ENCODE assay signal across 8 cellular contexts in genomic region chr7:2508327-2509231, GRCh38. TPM values are rescaled to one million over a fixed set of nuclear protein-coding genes. Genes with fewer than 3 reads are reported as not detected.
DNase-seq lines count a peak whose midpoint lies in the region; TF ChIP-seq lines count a peak whose summit lies in the region.

No MANE protein-coding gene starts in this region.

- TF ChIP-seq CTCF in HEK293 (tag by site-specific recombination; IDR thresholded peaks at IDR 0.05) = no peak
- no peak for TF ChIP-seq CTCF in left ventricle myocardium inferior (IDR thresholded peaks at IDR 0.05; ENCODE audit: borderline replicate concordance)
- no peak for TF ChIP-seq CTCF in endothelial cell (IDR thresholded peaks at IDR 0.05; ENCODE audit: unreplicated experiment)

- CTCF ChIA-PET in CD4-positive, alpha-beta memory T cell (lab: Charles Lee; ENCODE audit: partially characterized antibody) = interaction anchor here (0.9 to 4.6 kb wide), 6 partner anchors 20 to 172 kb away, joined by 3 to 29 read pairs (median 4); no protein-coding TSS in a partner anchor
- CTCF ChIA-PET in HEK293 (lab: Yijun Ruan, JAX) = interaction anchor here (0.6 kb wide), 1 partner anchor 57 kb away, joined by 3 read pairs; no protein-coding TSS in a partner anchor

- intact Hi-C loops in CD4-positive, alpha-beta memory T cell (cut with micrococcal nuclease) = loop anchor here (1.0 to 5.0 kb wide), 6 partner anchors 11 to 334 kb away; partner anchors contain the start of genes BRAT1, CHST12, GNA12 and LFNG
- intact Hi-C loops in activated T-helper 2 cell treated with anti-CD3 and anti-CD28 coated beads, Interferon-gamma antibody, Interleukin-2, Interleukin-4, amounts not matched to agents 10 μg/mL and 5 μg/mL and 100 μg/mL, durations not matched to agents 14 hours and 24 hours and 36 hours (cut with micrococcal nuclease) = no loop called here
- intact Hi-C loops in left ventricle myocardium inferior (cut with micrococcal nuclease) = no loop called here

- H3K36me3 Mint-ChIP-seq in CD4-positive, alpha-beta memory T cell = no peaks in the 10 kb centered on the region
- no peaks in the 10 kb centered on the region for H3K36me3 Mint-ChIP-seq in activated T-helper 2 cell treated with anti-CD3 and anti-CD28 coated beads, Interferon-gamma antibody, Interleukin-2, Interleukin-4, amounts not matched to agents 10 μg/mL and 5 μg/mL and 100 μg/mL, durations not matched to agents 14 hours and 24 hours and 36 hours (ENCODE audit: low read depth)
- no peaks in the 10 kb centered on the region for H3K36me3 Mint-ChIP-seq in endothelial cell (ENCODE audit: low read depth, unreplicated experiment)

- in situ Hi-C loops in G401 (cut with HindIII; ENCODE audit: low sequenced_read_pairs) = no loop called here

- peak overlapping the region; percentile 31 to 39 for H3K4me3 ChIP-seq in CD4-positive, alpha-beta memory T cell (ENCODE audit: low read length in 2 of 2)
- H3K4me3 ChIP-seq in HEK293 (ENCODE audit: low read depth, low read length) (no peak overlapping the region), left ventricle myocardium inferior (peak overlapping the region; percentile 29)

- H3K36me3 ChIP-seq in CD4-positive, alpha-beta memory T cell (ENCODE audit: insufficient read depth, low read length) = no peaks in the 10 kb centered on the region
- H3K36me3 ChIP-seq in HEK293 (ENCODE audit: control insufficient read depth in 2 of 2, insufficient read depth in 1 of 2, low read length in 2 of 2) = no peaks in the 10 kb centered on the region
- H3K36me3 ChIP-seq in left ventricle myocardium inferior = no peaks in the 10 kb centered on the region

- H3K4me3 Mint-ChIP-seq in CD4-positive, alpha-beta memory T cell = peak overlapping the region; percentile 74 to 87 (median 81)
- H3K4me3 Mint-ChIP-seq in activated T-helper 2 cell treated with anti-CD3 and anti-CD28 coated beads, Interferon-gamma antibody, Interleukin-2, Interleukin-4, amounts not matched to agents 10 μg/mL and 5 μg/mL and 100 μg/mL, durations not matched to agents 14 hours and 24 hours and 36 hours (ENCODE audit: low read depth) = peak overlapping the region; percentile 45
- H3K4me3 Mint-ChIP-seq in endothelial cell (ENCODE audit: unreplicated experiment) = no peak overlapping the region

- DNase-seq in CD4-positive, alpha-beta memory T cell = peak; percentile 85 to 96 (median 90)
- DNase-seq in OCI-M1 (lab: John Stamatoyannopoulos, UW) (peak; percentile 30), left ventricle myocardium inferior (peak; percentile 79), endothelial cell (ENCODE audit: low spot score) (no peak), G401 (ENCODE audit: low spot score) (no peak)
- peak; percentile 63 for DNase-seq in activated T-helper 2 cell treated with anti-CD3 and anti-CD28 coated beads, Interferon-gamma antibody, Interleukin-2, Interleukin-4, amounts not matched to agents 10 μg/mL and 5 μg/mL and 100 μg/mL, durations not matched to agents 14 hours and 24 hours and 36 hours (ENCODE audit: low spot score)
- peak; percentile 74 for DNase-seq in stimulated activated CD8-positive, alpha-beta memory T cell treated with anti-CD3 and anti-CD28 coated beads, Interleukin-4, amount 100 ng/mL, for 48 hours

- POLR2A ChIA-PET in CD4-positive, alpha-beta memory T cell (lab: Charles Lee; ENCODE audit: partially characterized antibody) = interaction anchor here (0.7 to 7.2 kb wide), 16 partner anchors 10 to 202 kb away, joined by 3 to 511 read pairs (median 6); partner anchors contain the start of genes BRAT1, CHST12, EIF3B and IQCE
- POLR2A ChIA-PET in HEK293 (lab: Yijun Ruan, JAX) = interaction anchor here (0.5 to 1.3 kb wide), 4 partner anchors 11 to 1293 kb away, joined by 3 read pairs; partner anchors contain the start of genes BRAT1 and LFNG

- H3K4me1 Mint-ChIP-seq in CD4-positive, alpha-beta memory T cell = peaks cover 29 to 63% (median 50%) of the 10 kb centered on the region in 4 donors
- H3K4me1 Mint-ChIP-seq in activated T-helper 2 cell treated with anti-CD3 and anti-CD28 coated beads, Interferon-gamma antibody, Interleukin-2, Interleukin-4, amounts not matched to agents 10 μg/mL and 5 μg/mL and 100 μg/mL, durations not matched to agents 14 hours and 24 hours and 36 hours (ENCODE audit: low read depth) = peaks cover 27% of the 10 kb centered on the region
- H3K4me1 Mint-ChIP-seq in endothelial cell (ENCODE audit: unreplicated experiment) = peaks cover 13% of the 10 kb centered on the region

- no peaks in the 10 kb centered on the region for H3K9me3 ChIP-seq in CD4-positive, alpha-beta memory T cell (ENCODE audit: control insufficient read depth in 1 of 2, low read length in 2 of 2)
- H3K9me3 ChIP-seq in HEK293 (ENCODE audit: control insufficient read depth, insufficient read depth, low read depth, low read length) = no peaks in the 10 kb centered on the region
- H3K9me3 ChIP-seq in left ventricle myocardium inferior (replicated peaks) = no peaks in the 10 kb centered on the region

- no peaks in the 10 kb centered on the region for H3K27me3 ChIP-seq in CD4-positive, alpha-beta memory T cell (ENCODE audit: insufficient read depth, low read length)
- H3K27me3 ChIP-seq in left ventricle myocardium inferior (ENCODE audit: low read depth) = no peaks in the 10 kb centered on the region

- H3K27ac Mint-ChIP-seq in CD4-positive, alpha-beta memory T cell = peak overlapping the region; percentile 95 to 99 (median 98)
- peak overlapping the region; percentile 55 for H3K27ac Mint-ChIP-seq in activated T-helper 2 cell treated with anti-CD3 and anti-CD28 coated beads, Interferon-gamma antibody, Interleukin-2, Interleukin-4, amounts not matched to agents 10 μg/mL and 5 μg/mL and 100 μg/mL, durations not matched to agents 14 hours and 24 hours and 36 hours
- no peak overlapping the region for H3K27ac Mint-ChIP-seq in endothelial cell (ENCODE audit: unreplicated experiment)

- H3K4me1 ChIP-seq in CD4-positive, alpha-beta memory T cell (ENCODE audit: insufficient read depth, low read length) = peaks cover 61% of the 10 kb centered on the region
- no peaks in the 10 kb centered on the region; the same call in 1 of the 2 replicates for H3K4me1 ChIP-seq in HEK293 (ENCODE audit: control insufficient read depth, insufficient read depth, low read length)
- peaks cover 58% of the 10 kb centered on the region for H3K4me1 ChIP-seq in left ventricle myocardium inferior

- no peaks in the 10 kb centered on the region for H3K27me3 Mint-ChIP-seq in CD4-positive, alpha-beta memory T cell
- H3K27me3 Mint-ChIP-seq in activated T-helper 2 cell treated with anti-CD3 and anti-CD28 coated beads, Interferon-gamma antibody, Interleukin-2, Interleukin-4, amounts not matched to agents 10 μg/mL and 5 μg/mL and 100 μg/mL, durations not matched to agents 14 hours and 24 hours and 36 hours (ENCODE audit: low read depth) = no peaks in the 10 kb centered on the region
- H3K27me3 Mint-ChIP-seq in endothelial cell (ENCODE audit: unreplicated experiment) = peaks cover 10% of the 10 kb centered on the region

- H3K9me3 Mint-ChIP-seq in CD4-positive, alpha-beta memory T cell = no peaks in the 10 kb centered on the region
- H3K9me3 Mint-ChIP-seq in activated T-helper 2 cell treated with anti-CD3 and anti-CD28 coated beads, Interferon-gamma antibody, Interleukin-2, Interleukin-4, amounts not matched to agents 10 μg/mL and 5 μg/mL and 100 μg/mL, durations not matched to agents 14 hours and 24 hours and 36 hours = no peaks in the 10 kb centered on the region
- H3K9me3 Mint-ChIP-seq in endothelial cell (ENCODE audit: unreplicated experiment) = no peaks in the 10 kb centered on the region

- peak overlapping the region; percentile 73 for H3K27ac ChIP-seq in CD4-positive, alpha-beta memory T cell (ENCODE audit: low read depth, low read length)
- H3K27ac ChIP-seq in HEK293 (ENCODE audit: extremely low read depth, low read depth, low read length) = 0 out of 2 replicates have a peak overlapping the region, but pooled peaks have one; percentile 16
- peak overlapping the region; percentile 72 for H3K27ac ChIP-seq in left ventricle myocardium inferior (replicated peaks)

TF ChIP-seq in HEK293, 187 proteins besides CTCF, POLR2A, EP300 and RAD21 (continues in another document):
- TF ChIP-seq ZNF549 (tag by site-specific recombination; IDR thresholded peaks at IDR 0.05) = no peak

RNA-seq across cellular contexts. Expression of gene LFNG, which starts 11.0 kb away (rescaled TPM):
- total RNA-seq in CD4-positive, alpha-beta memory T cell = 100 to 1,000 TPM; 125 to 127 TPM
- polyA plus RNA-seq in CD4-positive, alpha-beta memory T cell = 1 to 10 TPM in 1 of 2 donors, under 1 TPM in 1; 0.09 to 4.1 TPM
- 41.0 and 45.6 TPM in 2 replicates for total RNA-seq in activated T-helper 2 cell treated with anti-CD3 and anti-CD28 coated beads, Interferon-gamma antibody, Interleukin-2, Interleukin-4, amounts not matched to agents 10 μg/mL and 5 μg/mL and 100 μg/mL, durations not matched to agents 14 hours and 24 hours and 36 hours
- 5.2 TPM for total RNA-seq in left ventricle myocardium inferior
- total RNA-seq in endothelial cell (ENCODE audit: unreplicated experiment) = 83.5 TPM
- 3.4 and 5.6 TPM in 2 replicates for total RNA-seq in G401 (2014; rRNA removed; shearing (Covaris generic))

RNA-seq across cellular contexts. Expression of gene GRIFIN, which starts 32.4 kb away (rescaled TPM):
- not detected for total RNA-seq in CD4-positive, alpha-beta memory T cell
- not detected for polyA plus RNA-seq in CD4-positive, alpha-beta memory T cell
- total RNA-seq in activated T-helper 2 cell treated with anti-CD3 and anti-CD28 coated beads, Interferon-gamma antibody, Interleukin-2, Interleukin-4, amounts not matched to agents 10 μg/mL and 5 μg/mL and 100 μg/mL, durations not matched to agents 14 hours and 24 hours and 36 hours = not detected in 2 replicates
- not detected for total RNA-seq in left ventricle myocardium inferior
- total RNA-seq in endothelial cell (ENCODE audit: unreplicated experiment) = not detected
- total RNA-seq in G401 (2014; rRNA removed; shearing (Covaris generic)) = not detected in 2 replicates

RNA-seq across cellular contexts. Expression of gene BRAT1, which starts 46.7 kb away (rescaled TPM):
- 10 to 100 TPM; 37.0 to 41.4 TPM for total RNA-seq in CD4-positive, alpha-beta memory T cell
- 10 to 100 TPM; 24.2 to 42.4 TPM for polyA plus RNA-seq in CD4-positive, alpha-beta memory T cell
- 39.9 and 41.9 TPM in 2 replicates for total RNA-seq in activated T-helper 2 cell treated with anti-CD3 and anti-CD28 coated beads, Interferon-gamma antibody, Interleukin-2, Interleukin-4, amounts not matched to agents 10 μg/mL and 5 μg/mL and 100 μg/mL, durations not matched to agents 14 hours and 24 hours and 36 hours
- total RNA-seq in left ventricle myocardium inferior (13.7 TPM), endothelial cell (ENCODE audit: unreplicated experiment) (34.0 TPM)
- total RNA-seq in G401 (2014; rRNA removed; shearing (Covaris generic)) = 87.3 and 104 TPM in 2 replicates

RNA-seq across cellular contexts. Expression of gene IQCE, which starts 50.2 kb away (rescaled TPM):
- total RNA-seq in CD4-positive, alpha-beta memory T cell = 1 to 10 TPM; 8.2 to 9.4 TPM
- polyA plus RNA-seq in CD4-positive, alpha-beta memory T cell = 1 to 10 TPM in 1 of 2 donors, under 1 TPM in 1; 0.81 to 3.7 TPM
- 9.4 and 12.3 TPM in 2 replicates for total RNA-seq in activated T-helper 2 cell treated with anti-CD3 and anti-CD28 coated beads, Interferon-gamma antibody, Interleukin-2, Interleukin-4, amounts not matched to agents 10 μg/mL and 5 μg/mL and 100 μg/mL, durations not matched to agents 14 hours and 24 hours and 36 hours
- total RNA-seq in left ventricle myocardium inferior (11.5 TPM), endothelial cell (ENCODE audit: unreplicated experiment) (9.6 TPM)
- total RNA-seq in G401 (2014; rRNA removed; shearing (Covaris generic)) = 21.6 and 32.9 TPM in 2 replicates

Comparison
In these comparisons a context has a peak if more than half of its experiments do, and no peak if none do; other contexts are left out.
1. DNase-seq: peak in CD4-positive, alpha-beta memory T cell (5 of 5), OCI-M1 (single experiment), activated T-helper 2 cell treated with anti-CD3 and anti-CD28 coated beads, Interferon-gamma antibody, Interleukin-2, Interleukin-4, amounts not matched to agents 10 μg/mL and 5 μg/mL and 100 μg/mL, durations not matched to agents 14 hours and 24 hours and 36 hours (single experiment), left ventricle myocardium inferior (single experiment) and stimulated activated CD8-positive, alpha-beta memory T cell treated with anti-CD3 and anti-CD28 coated beads, Interleukin-4, amount 100 ng/mL, for 48 hours (single experiment); none in endothelial cell (single experiment) and G401 (single experiment).
2. H3K27ac ChIP-seq: peak in every context shown above with its lines; median percentile 73 in CD4-positive, alpha-beta memory T cell; 72 in left ventricle myocardium inferior; 16 in HEK293.